ENCODE assay signal across 8 cellular contexts in genomic region chr7:44309271-44310091, GRCh38. TPM values are rescaled to one million over a fixed set of nuclear protein-coding genes. Genes with fewer than 3 reads are reported as not detected.
DNase-seq lines count a peak whose midpoint lies in the region; ATAC-seq, FAIRE-seq and TF ChIP-seq lines count a peak whose summit lies in the region.

No MANE protein-coding gene starts in this region.

- TF ChIP-seq CTCF in upper lobe of right lung (IDR thresholded peaks at IDR 0.05), result no peak

- no peaks in the 10 kb centered on the region for H3K4me1 Mint-ChIP-seq in activated T-helper 1 cell treated with anti-CD3 and anti-CD28 coated beads, Interleukin-12 subunit alpha, Interleukin-12 subunit beta, Interleukin-2, Interleukin-4 antibody, amounts not matched to agents 30 ng/mL and 10 ng/mL and 1 ng/mL, durations not matched to agents 14 hours and 24 hours and 36 hours (ENCODE audit: low read depth)

- ATAC-seq in upper lobe of right lung (peak; percentile 80), GM21737 (IDR thresholded peaks at IDR 0.05; ENCODE audit: unreplicated experiment) (no peak)

- H3K4me2 ChIP-seq in neuronal stem cell (ENCODE audit: insufficient read depth, low read length, poor library complexity, severe bottlenecking), result peak overlapping the region; percentile 71

- peak overlapping the region in 1 of 2 donors; percentile 25 for H3K4me3 ChIP-seq in neuronal stem cell (ENCODE audit: low read length in 2 of 2)
- peak overlapping the region; percentile 39 for H3K4me3 ChIP-seq in upper lobe of right lung

- H3K27me3 ChIP-seq in neuronal stem cell (ENCODE audit: control insufficient read depth in 3 of 3, insufficient read depth in 3 of 3, low read depth in 1 of 3, low read length in 3 of 3) (peaks cover 2 to 65% (median 19%) of the 10 kb centered on the region in 3 experiments), upper lobe of right lung (peaks cover 16% of the 10 kb centered on the region)

- no peak overlapping the region for H3K14ac ChIP-seq in neuronal stem cell (ENCODE audit: low read length)

- no peak overlapping the region for H3K4me3 Mint-ChIP-seq in activated T-helper 1 cell treated with anti-CD3 and anti-CD28 coated beads, Interleukin-12 subunit alpha, Interleukin-12 subunit beta, Interleukin-2, Interleukin-4 antibody, amounts not matched to agents 30 ng/mL and 10 ng/mL and 1 ng/mL, durations not matched to agents 14 hours and 24 hours and 36 hours

- H3K79me1 ChIP-seq in neuronal stem cell (ENCODE audit: low read depth, low read length), result no peaks in the 10 kb centered on the region

- H3K27ac ChIP-seq in neuronal stem cell (replicated peaks; ENCODE audit: low read length), result no peak overlapping the region
- no peak overlapping the region for H3K27ac ChIP-seq in upper lobe of right lung

- H3K9me3 Mint-ChIP-seq in activated T-helper 1 cell treated with anti-CD3 and anti-CD28 coated beads, Interleukin-12 subunit alpha, Interleukin-12 subunit beta, Interleukin-2, Interleukin-4 antibody, amounts not matched to agents 30 ng/mL and 10 ng/mL and 1 ng/mL, durations not matched to agents 14 hours and 24 hours and 36 hours, result no peaks in the 10 kb centered on the region

- peak overlapping the region; percentile 81 for H2AK5ac ChIP-seq in neuronal stem cell (ENCODE audit: low read depth, low read length)

- FAIRE-seq in frontal cortex (lab: Jason Lieb, UNC), result no peak

- H3K4ac ChIP-seq in neuronal stem cell (ENCODE audit: low read length), result peak overlapping the region; percentile 86

- DNase-seq in activated T-helper 1 cell treated with Interleukin-2 at 50 U/mL for 16 hours (ENCODE audit: low read depth) (peak; percentile 9), activated T-cell treated with anti-CD3 and anti-CD28 coated beads for 48 hours (ENCODE audit: low read depth) (peak; percentile 50), frontal cortex (ENCODE audit: low spot score in 2 of 2) (peak; percentile 47 to 72), neuronal stem cell (ENCODE audit: low spot score) (peak; percentile 47), upper lobe of right lung (peak; percentile 75)
- no peak for DNase-seq in activated T-helper 1 cell treated with anti-CD3 and anti-CD28 coated beads, Interleukin-12 subunit alpha, Interleukin-12 subunit beta, Interleukin-2, Interleukin-4 antibody, amounts not matched to agents 30 ng/mL and 10 ng/mL and 1 ng/mL, durations not matched to agents 14 hours and 24 hours and 36 hours (ENCODE audit: low spot score)
- no peak for DNase-seq in NK-92 treated with Interleukin-12 subunit alpha and Interleukin-12 subunit beta, amount 100 ng/mL, for 24 hours (lab: John Stamatoyannopoulos, UW)

- H3K18ac ChIP-seq in neuronal stem cell (ENCODE audit: low read length), result peak overlapping the region; percentile 97

- no peak overlapping the region for H3K27ac Mint-ChIP-seq in activated T-helper 1 cell treated with anti-CD3 and anti-CD28 coated beads, Interleukin-12 subunit alpha, Interleukin-12 subunit beta, Interleukin-2, Interleukin-4 antibody, amounts not matched to agents 30 ng/mL and 10 ng/mL and 1 ng/mL, durations not matched to agents 14 hours and 24 hours and 36 hours

- H2BK5ac ChIP-seq in neuronal stem cell (ENCODE audit: low read length), result peak overlapping the region; percentile 78

- no CpG with 5 or more reads among the region's 73 CpGs for WGBS in neuronal stem cell (ENCODE audit: extremely low coverage in 2 of 2, insufficient read length in 2 of 2, insufficient replicate concordance in 1 of 2), 2 donors

- H2BK12ac ChIP-seq in neuronal stem cell (ENCODE audit: low read length), result peak overlapping the region; percentile 33

- H2BK120ac ChIP-seq in neuronal stem cell (ENCODE audit: low read depth, low read length), result peak overlapping the region; percentile 93

- H3K9me3 ChIP-seq in neuronal stem cell (replicated peaks in 1 of 2; ENCODE audit: control insufficient read depth in 2 of 2, insufficient read depth in 1 of 2, low read depth in 1 of 2, low read length in 2 of 2), result peaks cover 0 to 5% of the 10 kb centered on the region in 2 donors
- no peaks in the 10 kb centered on the region for H3K9me3 ChIP-seq in upper lobe of right lung

- peak overlapping the region; percentile 99 for H4K8ac ChIP-seq in neuronal stem cell (ENCODE audit: low read depth, low read length)

- peak overlapping the region; percentile 86 for H3K23ac ChIP-seq in neuronal stem cell (ENCODE audit: low read depth, low read length, poor library complexity)

- peak overlapping the region; percentile 83 for H2AFZ ChIP-seq in neuronal stem cell (ENCODE audit: low read length)

- H3K36me3 Mint-ChIP-seq in activated T-helper 1 cell treated with anti-CD3 and anti-CD28 coated beads, Interleukin-12 subunit alpha, Interleukin-12 subunit beta, Interleukin-2, Interleukin-4 antibody, amounts not matched to agents 30 ng/mL and 10 ng/mL and 1 ng/mL, durations not matched to agents 14 hours and 24 hours and 36 hours (ENCODE audit: low read depth), result no peaks in the 10 kb centered on the region

- intact Hi-C loops in activated T-helper 1 cell treated with anti-CD3 and anti-CD28 coated beads, Interleukin-12 subunit alpha, Interleukin-12 subunit beta, Interleukin-2, Interleukin-4 antibody, amounts not matched to agents 30 ng/mL and 10 ng/mL and 1 ng/mL, durations not matched to agents 14 hours and 24 hours and 36 hours (cut with micrococcal nuclease), result no loop called here
- intact Hi-C loops in upper lobe of right lung (cut with DNase I), result no loop called here

- H4K91ac ChIP-seq in neuronal stem cell (ENCODE audit: low read depth, low read length, poor library complexity), result peak overlapping the region; percentile 90

- H3K27me3 Mint-ChIP-seq in activated T-helper 1 cell treated with anti-CD3 and anti-CD28 coated beads, Interleukin-12 subunit alpha, Interleukin-12 subunit beta, Interleukin-2, Interleukin-4 antibody, amounts not matched to agents 30 ng/mL and 10 ng/mL and 1 ng/mL, durations not matched to agents 14 hours and 24 hours and 36 hours (ENCODE audit: insufficient read depth), result peaks cover 22% of the 10 kb centered on the region

- peak overlapping the region; percentile 86 for H3K9ac ChIP-seq in neuronal stem cell (ENCODE audit: low read depth, low read length, poor library complexity)

- no peaks in the 10 kb centered on the region for H3K36me3 ChIP-seq in neuronal stem cell (replicated peaks in 1 of 2; ENCODE audit: control insufficient read depth in 2 of 2, insufficient read depth in 2 of 2, low read length in 2 of 2)
- no peaks in the 10 kb centered on the region for H3K36me3 ChIP-seq in upper lobe of right lung

- peak overlapping the region; percentile 99 for H2BK15ac ChIP-seq in neuronal stem cell (ENCODE audit: low read length)

- H3K4me1 ChIP-seq in neuronal stem cell (ENCODE audit: control insufficient read depth in 2 of 2, insufficient read depth in 1 of 2, low read depth in 1 of 2, low read length in 2 of 2) (peaks cover 0 to 12% of the 10 kb centered on the region in 2 donors), upper lobe of right lung (no peaks in the 10 kb centered on the region)

RNA-seq across cellular contexts. Expression of gene CAMK2B, which starts 15.9 kb away (rescaled TPM):
- 0.47 and 0.76 TPM in 2 replicates for total RNA-seq in activated T-helper 1 cell treated with anti-CD3 and anti-CD28 coated beads, Interleukin-12 subunit alpha, Interleukin-12 subunit beta, Interleukin-2, Interleukin-4 antibody, amounts not matched to agents 30 ng/mL and 10 ng/mL and 1 ng/mL, durations not matched to agents 14 hours and 24 hours and 36 hours
- total RNA-seq in frontal cortex (99.5 TPM), upper lobe of right lung (0.17 TPM)
- polyA plus RNA-seq in neuronal stem cell (2013, experiment 1 of 2), result 0.79 TPM
- 0.65 TPM for polyA plus RNA-seq in neuronal stem cell (2013, experiment 2 of 2)

Comparison
In these comparisons a context has a peak if more than half of its experiments do, and no peak if none do; other contexts are left out.
1. DNase-seq: peak in activated T-helper 1 cell treated with Interleukin-2 at 50 U/mL for 16 hours (single experiment), activated T-cell treated with anti-CD3 and anti-CD28 coated beads for 48 hours (single experiment), frontal cortex (2 of 2), neuronal stem cell (single experiment) and upper lobe of right lung (single experiment); none in activated T-helper 1 cell treated with anti-CD3 and anti-CD28 coated beads, Interleukin-12 subunit alpha, Interleukin-12 subunit beta, Interleukin-2, Interleukin-4 antibody, amounts not matched to agents 30 ng/mL and 10 ng/mL and 1 ng/mL, durations not matched to agents 14 hours and 24 hours and 36 hours (single experiment) and NK-92 treated with Interleukin-12 subunit alpha and Interleukin-12 subunit beta, amount 100 ng/mL, for 24 hours (single experiment).
2. RNA of gene CAMK2B, which starts 15.9 kb away (total RNA-seq): 99.5 TPM in frontal cortex (single experiment); 0.47 to 0.76 TPM in activated T-helper 1 cell treated with anti-CD3 and anti-CD28 coated beads, Interleukin-12 subunit alpha, Interleukin-12 subunit beta, Interleukin-2, Interleukin-4 antibody, amounts not matched to agents 30 ng/mL and 10 ng/mL and 1 ng/mL, durations not matched to agents 14 hours and 24 hours and 36 hours and 0.17 TPM in upper lobe of right lung (single experiment); every median in the first group is over 10 times any median in the second.